ENCODE assay signal across 1 cellular context in the genomic region with DNA sequence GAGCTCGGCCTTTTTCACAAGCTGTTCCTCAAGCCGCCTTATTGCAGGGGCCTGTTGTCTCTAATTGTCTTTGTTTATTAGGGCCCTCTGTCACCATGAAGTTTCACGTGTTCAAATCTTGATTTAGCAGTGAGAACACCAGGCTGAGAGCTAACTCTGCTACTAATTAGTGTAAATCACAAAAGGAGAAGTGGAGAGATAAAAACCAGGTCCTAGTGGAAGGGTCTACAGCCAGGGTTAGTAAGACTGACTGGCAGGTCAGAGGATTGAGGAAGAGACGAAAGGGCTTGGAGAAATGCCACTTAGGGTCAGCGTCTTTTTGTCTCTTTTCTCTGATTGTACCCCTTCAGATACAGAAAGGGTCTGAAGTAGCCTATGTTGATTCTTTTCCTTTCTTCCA.
TF ChIP-seq lines count a peak whose summit lies in the region.

No MANE protein-coding gene starts in this region.

TF ChIP-seq in H1, 55 proteins besides CTCF, POLR2A, EP300 and RAD21:
- TF ChIP-seq NRF1 (IDR thresholded peaks at IDR 0.05; ENCODE audit: low read depth, low read length) (no peak), BRCA1 (IDR thresholded peaks at IDR 0.05; ENCODE audit: low read depth, low read length) (no peak), FOSL1 (IDR thresholded peaks at IDR 0.05; ENCODE audit: insufficient read depth, low read depth, low read length) (no peak), POU5F1 (IDR thresholded peaks at IDR 0.05; ENCODE audit: low read depth, low read length) (no peak)
